Comparison of ENCODE assay signal across 19 cellular contexts in genomic region chr14:42533476-42533875, GRCh38.
DNase-seq lines count a peak whose midpoint lies in the region; ATAC-seq and TF ChIP-seq lines count a peak whose summit lies in the region.
"Had no signal": no experiment of that assay in that cellular context is flagged by ENCODE, and none has a peak within 500 bp of the region (broad histone marks: within the 10 kb centered on the region; RNA-seq: fewer than 3 reads in every experiment).

No MANE protein-coding gene starts in this region.

- no peaks in the 10 kb centered on the region for H3K9me2 ChIP-seq in GM23338 (ENCODE audit: insufficient read depth)

- no peak overlapping the region for H2AFZ ChIP-seq in GM23338

- no peaks in the 10 kb centered on the region for H3K27me3 ChIP-seq in GM23338 (ENCODE audit: insufficient read depth)
- H3K27me3 ChIP-seq: BE2C, BLaER1 had no signal

- H3K9me3 Mint-ChIP-seq in GM23338 = no peaks in the 10 kb centered on the region

- H4K20me1 ChIP-seq in GM23338 (replicated peaks; ENCODE audit: insufficient read depth) = no peaks in the 10 kb centered on the region
- H4K20me1 ChIP-seq: BLaER1 had no signal

- H3K4me3 ChIP-seq in GM23338 = no peak overlapping the region
- H3K4me3 ChIP-seq: BLaER1 had no signal

- H3K27ac Mint-ChIP-seq in GM23338 = no peak overlapping the region
- H3K27ac Mint-ChIP-seq: CD14-positive monocyte; CD4-positive, alpha-beta memory T cell; CD4-positive, CD25-positive, alpha-beta regulatory T cell; CD8-positive, alpha-beta memory T cell had no signal

- H3K4me1 Mint-ChIP-seq in GM23338 = no peaks in the 10 kb centered on the region
- H3K4me1 Mint-ChIP-seq: CD14-positive monocyte; CD4-positive, alpha-beta memory T cell; CD4-positive, CD25-positive, alpha-beta regulatory T cell; CD8-positive, alpha-beta memory T cell had no signal

- H3K36me3 Mint-ChIP-seq in GM23338 (ENCODE audit: low read depth) = no peaks in the 10 kb centered on the region
- H3K36me3 Mint-ChIP-seq: CD14-positive monocyte; CD4-positive, alpha-beta memory T cell; CD4-positive, CD25-positive, alpha-beta regulatory T cell; CD8-positive, alpha-beta memory T cell had no signal

- no peak overlapping the region for H3K4me2 ChIP-seq in GM23338
- H3K4me2 ChIP-seq: BLaER1 had no signal

- no peak for ATAC-seq in GM23338

- H3F3A ChIP-seq in GM23338 (replicated peaks; ENCODE audit: low read depth) = no peaks in the 10 kb centered on the region

- no peaks in the 10 kb centered on the region for H3K79me2 ChIP-seq in GM23338 (replicated peaks; ENCODE audit: insufficient read depth)

- H3K4me3 Mint-ChIP-seq in GM23338 = no peak overlapping the region
- H3K4me3 Mint-ChIP-seq: CD14-positive monocyte; CD4-positive, alpha-beta memory T cell; CD4-positive, CD25-positive, alpha-beta regulatory T cell; CD8-positive, alpha-beta memory T cell had no signal

- H3K4me1 ChIP-seq in GM23338 (ENCODE audit: insufficient read depth) = no peaks in the 10 kb centered on the region
- H3K4me1 ChIP-seq: BE2C, BLaER1, Caco-2 had no signal

- DNase-seq in COLO829 (ENCODE audit: low spot score) (peak; percentile 74), SK-MEL-5 (ENCODE audit: low read depth, low spot score) (peak; percentile 77), epidermal melanocyte (ENCODE audit: insufficient read length, low spot score) (peak; percentile 17), 8988T (no peak), NCI-H1694 treated with DMSO at 0.1 percent for 48 hours (lab: John Stamatoyannopoulos, UW) (no peak), GM23338 (ENCODE audit: low spot score) (no peak)
- DNase-seq: ACHN; BE2C; C1 segment of cervical spinal cord; Caco-2; Calu3; CD4-positive, alpha-beta memory T cell; CD4-positive, CD25-positive, alpha-beta regulatory T cell; CD8-positive, alpha-beta memory T cell; DMS79 treated with DMSO at 0.1 percent for 48 hours; GF-D8 had no signal

- TF ChIP-seq CTCF in GM23338 (conservative IDR thresholded peaks at IDR 0.05; ENCODE audit: low read depth in 2 of 2) = no peak

- peaks cover 1% of the 10 kb centered on the region for H3K27me3 Mint-ChIP-seq in GM23338 (ENCODE audit: insufficient read depth, low read depth, poor library complexity)
- H3K27me3 Mint-ChIP-seq: CD4-positive, alpha-beta memory T cell; CD4-positive, CD25-positive, alpha-beta regulatory T cell; CD8-positive, alpha-beta memory T cell had no signal

- no peak overlapping the region for H3K27ac ChIP-seq in GM23338 (ENCODE audit: low read depth)
- H3K27ac ChIP-seq: 22Rv1, BLaER1 had no signal

- in situ Hi-C loops in SK-MEL-5 (cut with HindIII; ENCODE audit: low pct_unique_long_range_greater_than_20kb, low sequenced_read_pairs) = no loop called here

- H3K36me3 ChIP-seq in GM23338 (ENCODE audit: insufficient read depth) = no peaks in the 10 kb centered on the region
- H3K36me3 ChIP-seq: BE2C, BLaER1 had no signal

TF ChIP-seq in GM23338, 12 proteins besides CTCF, POLR2A, EP300 and RAD21:
- TF ChIP-seq, protein P1, sequence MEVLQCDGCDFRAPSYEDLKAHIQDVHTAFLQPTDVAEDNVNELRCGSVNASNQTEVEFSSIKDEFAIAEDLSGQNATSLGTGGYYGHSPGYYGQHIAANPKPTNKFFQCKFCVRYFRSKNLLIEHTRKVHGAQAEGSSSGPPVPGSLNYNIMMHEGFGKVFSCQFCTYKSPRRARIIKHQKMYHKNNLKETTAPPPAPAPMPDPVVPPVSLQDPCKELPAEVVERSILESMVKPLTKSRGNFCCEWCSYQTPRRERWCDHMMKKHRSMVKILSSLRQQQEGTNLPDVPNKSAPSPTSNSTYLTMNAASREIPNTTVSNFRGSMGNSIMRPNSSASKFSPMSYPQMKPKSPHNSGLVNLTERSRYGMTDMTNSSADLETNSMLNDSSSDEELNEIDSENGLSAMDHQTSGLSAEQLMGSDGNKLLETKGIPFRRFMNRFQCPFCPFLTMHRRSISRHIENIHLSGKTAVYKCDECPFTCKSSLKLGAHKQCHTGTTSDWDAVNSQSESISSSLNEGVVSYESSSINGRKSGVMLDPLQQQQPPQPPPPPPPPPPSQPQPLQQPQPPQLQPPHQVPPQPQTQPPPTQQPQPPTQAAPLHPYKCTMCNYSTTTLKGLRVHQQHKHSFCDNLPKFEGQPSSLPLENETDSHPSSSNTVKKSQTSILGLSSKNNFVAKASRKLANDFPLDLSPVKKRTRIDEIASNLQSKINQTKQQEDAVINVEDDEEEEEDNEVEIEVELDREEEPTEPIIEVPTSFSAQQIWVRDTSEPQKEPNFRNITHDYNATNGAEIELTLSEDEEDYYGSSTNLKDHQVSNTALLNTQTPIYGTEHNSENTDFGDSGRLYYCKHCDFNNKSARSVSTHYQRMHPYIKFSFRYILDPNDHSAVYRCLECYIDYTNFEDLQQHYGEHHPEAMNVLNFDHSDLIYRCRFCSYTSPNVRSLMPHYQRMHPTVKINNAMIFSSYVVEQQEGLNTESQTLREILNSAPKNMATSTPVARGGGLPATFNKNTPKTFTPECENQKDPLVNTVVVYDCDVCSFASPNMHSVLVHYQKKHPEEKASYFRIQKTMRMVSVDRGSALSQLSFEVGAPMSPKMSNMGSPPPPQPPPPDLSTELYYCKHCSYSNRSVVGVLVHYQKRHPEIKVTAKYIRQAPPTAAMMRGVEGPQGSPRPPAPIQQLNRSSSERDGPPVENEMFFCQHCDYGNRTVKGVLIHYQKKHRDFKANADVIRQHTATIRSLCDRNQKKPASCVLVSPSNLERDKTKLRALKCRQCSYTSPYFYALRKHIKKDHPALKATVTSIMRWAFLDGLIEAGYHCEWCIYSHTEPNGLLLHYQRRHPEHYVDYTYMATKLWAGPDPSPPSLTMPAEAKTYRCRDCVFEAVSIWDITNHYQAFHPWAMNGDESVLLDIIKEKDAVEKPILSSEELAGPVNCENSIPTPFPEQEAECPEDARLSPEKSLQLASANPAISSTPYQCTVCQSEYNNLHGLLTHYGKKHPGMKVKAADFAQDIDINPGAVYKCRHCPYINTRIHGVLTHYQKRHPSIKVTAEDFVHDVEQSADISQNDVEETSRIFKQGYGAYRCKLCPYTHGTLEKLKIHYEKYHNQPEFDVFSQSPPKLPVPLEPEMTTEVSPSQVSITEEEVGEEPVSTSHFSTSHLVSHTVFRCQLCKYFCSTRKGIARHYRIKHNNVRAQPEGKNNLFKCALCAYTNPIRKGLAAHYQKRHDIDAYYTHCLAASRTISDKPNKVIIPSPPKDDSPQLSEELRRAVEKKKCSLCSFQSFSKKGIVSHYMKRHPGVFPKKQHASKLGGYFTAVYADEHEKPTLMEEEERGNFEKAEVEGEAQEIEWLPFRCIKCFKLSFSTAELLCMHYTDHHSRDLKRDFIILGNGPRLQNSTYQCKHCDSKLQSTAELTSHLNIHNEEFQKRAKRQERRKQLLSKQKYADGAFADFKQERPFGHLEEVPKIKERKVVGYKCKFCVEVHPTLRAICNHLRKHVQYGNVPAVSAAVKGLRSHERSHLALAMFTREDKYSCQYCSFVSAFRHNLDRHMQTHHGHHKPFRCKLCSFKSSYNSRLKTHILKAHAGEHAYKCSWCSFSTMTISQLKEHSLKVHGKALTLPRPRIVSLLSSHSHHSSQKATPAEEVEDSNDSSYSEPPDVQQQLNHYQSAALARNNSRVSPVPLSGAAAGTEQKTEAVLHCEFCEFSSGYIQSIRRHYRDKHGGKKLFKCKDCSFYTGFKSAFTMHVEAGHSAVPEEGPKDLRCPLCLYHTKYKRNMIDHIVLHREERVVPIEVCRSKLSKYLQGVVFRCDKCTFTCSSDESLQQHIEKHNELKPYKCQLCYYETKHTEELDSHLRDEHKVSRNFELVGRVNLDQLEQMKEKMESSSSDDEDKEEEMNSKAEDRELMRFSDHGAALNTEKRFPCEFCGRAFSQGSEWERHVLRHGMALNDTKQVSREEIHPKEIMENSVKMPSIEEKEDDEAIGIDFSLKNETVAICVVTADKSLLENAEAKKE (CRISPR knock-in tag; IDR thresholded peaks at IDR 0.05) = no peak
- TF ChIP-seq POLR2AphosphoS5 (IDR thresholded peaks at IDR 0.05; ENCODE audit: low read depth) (no peak), JUNB (IDR thresholded peaks at IDR 0.05; ENCODE audit: unreplicated experiment) (no peak), ZNF331 (CRISPR knock-in tag; IDR thresholded peaks at IDR 0.05; ENCODE audit: low read depth) (no peak), STAT1 (IDR thresholded peaks at IDR 0.05; ENCODE audit: unreplicated experiment) (no peak), EZH2 (IDR thresholded peaks at IDR 0.05; ENCODE audit: low read depth, unreplicated experiment) (no peak), EZH2phosphoT487 (IDR thresholded peaks at IDR 0.05; ENCODE audit: unreplicated experiment) (no peak), ZNF114 (CRISPR knock-in tag; IDR thresholded peaks at IDR 0.05) (no peak)

Comparison
In these comparisons a context has a peak if more than half of its experiments do, and no peak if none do; other contexts are left out.
1. DNase-seq: peak in COLO829 (single experiment), SK-MEL-5 (single experiment) and epidermal melanocyte (single experiment); none in 8988T (single experiment), NCI-H1694 treated with DMSO at 0.1 percent for 48 hours (single experiment) and GM23338 (single experiment).